In the genomic region with DNA sequence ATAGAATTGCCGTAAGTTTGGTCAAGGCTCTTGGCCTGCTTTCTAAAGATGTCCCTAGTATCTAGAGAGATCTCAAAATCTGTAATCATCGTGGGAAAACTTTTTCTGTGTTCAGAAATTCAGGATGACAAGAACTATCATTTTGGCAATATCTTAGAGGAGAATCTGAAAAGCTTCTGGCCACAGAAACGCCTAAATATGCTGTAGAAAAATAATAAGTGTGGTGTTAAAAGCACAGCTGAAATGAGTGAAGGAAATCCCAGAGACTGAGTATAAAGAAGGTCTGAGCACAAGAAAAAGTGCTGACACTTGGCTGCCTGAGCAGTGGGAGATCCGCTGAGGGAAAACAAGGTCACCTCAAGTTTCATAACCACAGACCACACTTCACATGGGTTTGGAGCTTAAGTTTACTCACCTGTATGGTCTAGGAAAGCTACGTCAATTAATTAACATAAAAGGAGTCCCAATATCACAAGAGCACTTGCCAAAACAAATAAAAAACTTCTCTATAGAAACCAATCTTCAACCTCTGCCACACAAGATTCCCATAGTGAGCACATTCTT, we compare ENCODE assay signal across 10 cellular contexts.
DNase-seq lines count a peak whose midpoint lies in the region; ATAC-seq and TF ChIP-seq lines count a peak whose summit lies in the region.
"Had no signal": no experiment of that assay in that cellular context is flagged by ENCODE, and none has a peak within 500 bp of the region (broad histone marks: within the 10 kb centered on the region; RNA-seq: fewer than 3 reads in every experiment).

No MANE protein-coding gene starts in this region.

- peaks cover 80 to 81% of the 10 kb centered on the region in 2 experiments for H3K4me1 ChIP-seq in neutrophil (ENCODE audit: control insufficient read depth in 1 of 2, insufficient read depth in 1 of 2, low read depth in 1 of 2, low read length in 1 of 2)

- peak overlapping the region in 1 of 2 experiments; percentile 30 for H3K4me3 ChIP-seq in neutrophil (ENCODE audit: low read depth in 1 of 2, low read length in 1 of 2)
- H3K4me3 ChIP-seq: gastroesophageal sphincter had no signal

- no peaks in the 10 kb centered on the region for H3K9me3 Mint-ChIP-seq in activated naive CD4-positive, alpha-beta T cell treated with anti-CD3 and anti-CD28 coated beads, Interleukin-2, amount 50 U/mL, for 72 hours
- H3K9me3 Mint-ChIP-seq in WTC11, result peaks cover 14% of the 10 kb centered on the region; the same call in 1 of the 2 replicates
- H3K9me3 Mint-ChIP-seq: natural killer cell had no signal

- no peaks in the 10 kb centered on the region for H3K36me3 ChIP-seq in neutrophil
- H3K36me3 ChIP-seq: gastroesophageal sphincter had no signal

- H3K9me3 ChIP-seq in neutrophil, result no peaks in the 10 kb centered on the region
- H3K9me3 ChIP-seq: gastroesophageal sphincter had no signal

- no peaks in the 10 kb centered on the region for H3K27me3 ChIP-seq in neutrophil
- H3K27me3 ChIP-seq: gastroesophageal sphincter had no signal

- ATAC-seq in activated naive CD4-positive, alpha-beta T cell treated with anti-CD3 and anti-CD28 coated beads, Interleukin-2, amount 50 U/mL, for 72 hours, result peak; percentile 33 to 48
- ATAC-seq in HG03139 (IDR thresholded peaks at IDR 0.05; ENCODE audit: unreplicated experiment) (no peak), WTC11 (no peak)
- ATAC-seq: gastroesophageal sphincter had no signal

- POLR2A ChIA-PET in WTC11 (lab: Charles Lee), result interaction anchor here (0.5 to 0.7 kb wide), 2 partner anchors 22 to 142 kb away, joined by 3 to 6 read pairs; no protein-coding TSS in a partner anchor

- TF ChIP-seq CTCF in neutrophil (IDR thresholded peaks at IDR 0.05) (no peak), WTC11 (IDR thresholded peaks at IDR 0.05) (no peak)

- CTCF ChIA-PET in WTC11 (lab: Charles Lee), result interaction anchor here (1.1 to 1.4 kb wide), 2 partner anchors 8 to 248 kb away, joined by 3 to 5 read pairs; no protein-coding TSS in a partner anchor

- no peak overlapping the region for H3K4me3 Mint-ChIP-seq in WTC11

- H3K27ac Mint-ChIP-seq in activated naive CD4-positive, alpha-beta T cell treated with anti-CD3 and anti-CD28 coated beads, Interleukin-2, amount 50 U/mL, for 72 hours, result peak overlapping the region; percentile 88 to 90
- H3K27ac Mint-ChIP-seq in WTC11, result no peak overlapping the region

- H3K27ac ChIP-seq in neutrophil, result peak overlapping the region; percentile 93
- H3K27ac ChIP-seq: gastroesophageal sphincter had no signal

- H3K4me1 Mint-ChIP-seq in WTC11, result peaks cover 16% of the 10 kb centered on the region

- H3K36me3 Mint-ChIP-seq in activated naive CD4-positive, alpha-beta T cell treated with anti-CD3 and anti-CD28 coated beads, Interleukin-2, amount 50 U/mL, for 72 hours, result peaks cover 0 to 5% of the 10 kb centered on the region in 2 donors
- H3K36me3 Mint-ChIP-seq in WTC11, result no peaks in the 10 kb centered on the region; the same call in 1 of the 2 replicates
- H3K36me3 Mint-ChIP-seq: natural killer cell had no signal

- no peaks in the 10 kb centered on the region for H3K27me3 Mint-ChIP-seq in WTC11 (ENCODE audit: low read depth)

- DNase-seq in DMS79 treated with DMSO at 0.1 percent for 48 hours (lab: John Stamatoyannopoulos, UW) (peak; percentile 58), T follicular helper cell (ENCODE audit: low read depth) (peak; percentile 58), SKM-1 (lab: John Stamatoyannopoulos, UW; ENCODE audit: unreplicated experiment) (no peak), WTC11 (ENCODE audit: low spot score) (no peak), NCI-H82 treated with DMSO at 0.1 percent for 48 hours (lab: John Stamatoyannopoulos, UW; ENCODE audit: unreplicated experiment) (no peak)
- peak in 1 of 2 donors; percentile 55 for DNase-seq in activated naive CD4-positive, alpha-beta T cell treated with anti-CD3 and anti-CD28 coated beads, Interleukin-2, amount 50 U/mL, for 72 hours (ENCODE audit: low spot score in 2 of 2)
- DNase-seq: natural killer cell had no signal

TF ChIP-seq in WTC11, 78 proteins besides CTCF, POLR2A, EP300 and RAD21 (continues in another document):
- TF ChIP-seq TP53 (CRISPR knock-in tag; IDR thresholded peaks at IDR 0.05), result no peak
- TF ChIP-seq TCF7 (CRISPR knock-in tag; IDR thresholded peaks at IDR 0.05; ENCODE audit: low read depth), result no peak
- TF ChIP-seq ZNF396 (CRISPR knock-in tag; IDR thresholded peaks at IDR 0.05; ENCODE audit: borderline replicate concordance), result no peak
- TF ChIP-seq, protein P1, sequence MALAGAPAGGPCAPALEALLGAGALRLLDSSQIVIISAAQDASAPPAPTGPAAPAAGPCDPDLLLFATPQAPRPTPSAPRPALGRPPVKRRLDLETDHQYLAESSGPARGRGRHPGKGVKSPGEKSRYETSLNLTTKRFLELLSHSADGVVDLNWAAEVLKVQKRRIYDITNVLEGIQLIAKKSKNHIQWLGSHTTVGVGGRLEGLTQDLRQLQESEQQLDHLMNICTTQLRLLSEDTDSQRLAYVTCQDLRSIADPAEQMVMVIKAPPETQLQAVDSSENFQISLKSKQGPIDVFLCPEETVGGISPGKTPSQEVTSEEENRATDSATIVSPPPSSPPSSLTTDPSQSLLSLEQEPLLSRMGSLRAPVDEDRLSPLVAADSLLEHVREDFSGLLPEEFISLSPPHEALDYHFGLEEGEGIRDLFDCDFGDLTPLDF (CRISPR knock-in tag; IDR thresholded peaks at IDR 0.05), result no peak
- TF ChIP-seq, protein P2, sequence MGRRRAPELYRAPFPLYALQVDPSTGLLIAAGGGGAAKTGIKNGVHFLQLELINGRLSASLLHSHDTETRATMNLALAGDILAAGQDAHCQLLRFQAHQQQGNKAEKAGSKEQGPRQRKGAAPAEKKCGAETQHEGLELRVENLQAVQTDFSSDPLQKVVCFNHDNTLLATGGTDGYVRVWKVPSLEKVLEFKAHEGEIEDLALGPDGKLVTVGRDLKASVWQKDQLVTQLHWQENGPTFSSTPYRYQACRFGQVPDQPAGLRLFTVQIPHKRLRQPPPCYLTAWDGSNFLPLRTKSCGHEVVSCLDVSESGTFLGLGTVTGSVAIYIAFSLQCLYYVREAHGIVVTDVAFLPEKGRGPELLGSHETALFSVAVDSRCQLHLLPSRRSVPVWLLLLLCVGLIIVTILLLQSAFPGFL (CRISPR knock-in tag; IDR thresholded peaks at IDR 0.05; ENCODE audit: borderline replicate concordance), result no peak
- TF ChIP-seq, protein P3, sequence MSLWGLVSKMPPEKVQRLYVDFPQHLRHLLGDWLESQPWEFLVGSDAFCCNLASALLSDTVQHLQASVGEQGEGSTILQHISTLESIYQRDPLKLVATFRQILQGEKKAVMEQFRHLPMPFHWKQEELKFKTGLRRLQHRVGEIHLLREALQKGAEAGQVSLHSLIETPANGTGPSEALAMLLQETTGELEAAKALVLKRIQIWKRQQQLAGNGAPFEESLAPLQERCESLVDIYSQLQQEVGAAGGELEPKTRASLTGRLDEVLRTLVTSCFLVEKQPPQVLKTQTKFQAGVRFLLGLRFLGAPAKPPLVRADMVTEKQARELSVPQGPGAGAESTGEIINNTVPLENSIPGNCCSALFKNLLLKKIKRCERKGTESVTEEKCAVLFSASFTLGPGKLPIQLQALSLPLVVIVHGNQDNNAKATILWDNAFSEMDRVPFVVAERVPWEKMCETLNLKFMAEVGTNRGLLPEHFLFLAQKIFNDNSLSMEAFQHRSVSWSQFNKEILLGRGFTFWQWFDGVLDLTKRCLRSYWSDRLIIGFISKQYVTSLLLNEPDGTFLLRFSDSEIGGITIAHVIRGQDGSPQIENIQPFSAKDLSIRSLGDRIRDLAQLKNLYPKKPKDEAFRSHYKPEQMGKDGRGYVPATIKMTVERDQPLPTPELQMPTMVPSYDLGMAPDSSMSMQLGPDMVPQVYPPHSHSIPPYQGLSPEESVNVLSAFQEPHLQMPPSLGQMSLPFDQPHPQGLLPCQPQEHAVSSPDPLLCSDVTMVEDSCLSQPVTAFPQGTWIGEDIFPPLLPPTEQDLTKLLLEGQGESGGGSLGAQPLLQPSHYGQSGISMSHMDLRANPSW (CRISPR knock-in tag; conservative IDR thresholded peaks at IDR 0.05; ENCODE audit: low read depth), result no peak
- TF ChIP-seq SP1 (CRISPR knock-in tag; conservative IDR thresholded peaks at IDR 0.05), result no peak
- TF ChIP-seq, protein P4, sequence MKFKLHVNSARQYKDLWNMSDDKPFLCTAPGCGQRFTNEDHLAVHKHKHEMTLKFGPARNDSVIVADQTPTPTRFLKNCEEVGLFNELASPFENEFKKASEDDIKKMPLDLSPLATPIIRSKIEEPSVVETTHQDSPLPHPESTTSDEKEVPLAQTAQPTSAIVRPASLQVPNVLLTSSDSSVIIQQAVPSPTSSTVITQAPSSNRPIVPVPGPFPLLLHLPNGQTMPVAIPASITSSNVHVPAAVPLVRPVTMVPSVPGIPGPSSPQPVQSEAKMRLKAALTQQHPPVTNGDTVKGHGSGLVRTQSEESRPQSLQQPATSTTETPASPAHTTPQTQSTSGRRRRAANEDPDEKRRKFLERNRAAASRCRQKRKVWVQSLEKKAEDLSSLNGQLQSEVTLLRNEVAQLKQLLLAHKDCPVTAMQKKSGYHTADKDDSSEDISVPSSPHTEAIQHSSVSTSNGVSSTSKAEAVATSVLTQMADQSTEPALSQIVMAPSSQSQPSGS (CRISPR knock-in tag; IDR thresholded peaks at IDR 0.05; ENCODE audit: borderline replicate concordance, low read depth), result no peak
- TF ChIP-seq, protein P5, sequence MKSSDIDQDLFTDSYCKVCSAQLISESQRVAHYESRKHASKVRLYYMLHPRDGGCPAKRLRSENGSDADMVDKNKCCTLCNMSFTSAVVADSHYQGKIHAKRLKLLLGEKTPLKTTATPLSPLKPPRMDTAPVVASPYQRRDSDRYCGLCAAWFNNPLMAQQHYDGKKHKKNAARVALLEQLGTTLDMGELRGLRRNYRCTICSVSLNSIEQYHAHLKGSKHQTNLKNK (CRISPR knock-in tag; IDR thresholded peaks at IDR 0.05), result no peak
- TF ChIP-seq, protein P6, sequence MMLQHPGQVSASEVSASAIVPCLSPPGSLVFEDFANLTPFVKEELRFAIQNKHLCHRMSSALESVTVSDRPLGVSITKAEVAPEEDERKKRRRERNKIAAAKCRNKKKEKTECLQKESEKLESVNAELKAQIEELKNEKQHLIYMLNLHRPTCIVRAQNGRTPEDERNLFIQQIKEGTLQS (CRISPR knock-in tag; conservative IDR thresholded peaks at IDR 0.05), result no peak
- TF ChIP-seq, protein P7, sequence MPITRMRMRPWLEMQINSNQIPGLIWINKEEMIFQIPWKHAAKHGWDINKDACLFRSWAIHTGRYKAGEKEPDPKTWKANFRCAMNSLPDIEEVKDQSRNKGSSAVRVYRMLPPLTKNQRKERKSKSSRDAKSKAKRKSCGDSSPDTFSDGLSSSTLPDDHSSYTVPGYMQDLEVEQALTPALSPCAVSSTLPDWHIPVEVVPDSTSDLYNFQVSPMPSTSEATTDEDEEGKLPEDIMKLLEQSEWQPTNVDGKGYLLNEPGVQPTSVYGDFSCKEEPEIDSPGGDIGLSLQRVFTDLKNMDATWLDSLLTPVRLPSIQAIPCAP (CRISPR knock-in tag; IDR thresholded peaks at IDR 0.05), result no peak
- no peak for TF ChIP-seq GABPB1 (CRISPR knock-in tag; IDR thresholded peaks at IDR 0.05)

Comparison
In these comparisons a context has a peak if more than half of its experiments do, and no peak if none do; other contexts are left out.
1. DNase-seq: peak in DMS79 treated with DMSO at 0.1 percent for 48 hours (single experiment) and T follicular helper cell (single experiment); none in SKM-1 (single experiment), WTC11 (single experiment) and NCI-H82 treated with DMSO at 0.1 percent for 48 hours (single experiment).
2. ATAC-seq: peak in activated naive CD4-positive, alpha-beta T cell treated with anti-CD3 and anti-CD28 coated beads, Interleukin-2, amount 50 U/mL, for 72 hours (2 of 2); none in HG03139 (single experiment) and WTC11 (single experiment).